Comparison of ENCODE assay signal across 24 cellular contexts in genomic region chr1:40620150-40620549, GRCh38.
"Had no signal": no experiment of that assay in that cellular context is flagged by ENCODE, and none has a peak within 500 bp of the region (broad histone marks: within the 10 kb centered on the region; RNA-seq: fewer than 3 reads in every experiment).

No MANE protein-coding gene starts in this region.

- ATAC-seq: foreskin keratinocyte; gastroesophageal sphincter; heart right ventricle; left colon; left ventricle myocardium superior; lower lobe of right lung; natural killer cell treated with Interleukin-12 subunit alpha and Interleukin-12 subunit beta and Interleukin-15 and Interleukin-18, amount 100 ng/mL, for 72 hours; right lobe of liver; stimulated activated naive B cell treated with anti-CD40 and anti-IgM and Interleukin-4, amounts not matched to agents 10 μg/mL and 1 μg/mL and 100 μg/mL, for 72 hours had no signal

- DNase-seq: cortex of kidney; effector CD4-positive, alpha-beta T cell; foreskin keratinocyte; glutamatergic neuron; heart right ventricle; hypothalamus; immature natural killer cell; islet precursor cell; kidney glomerular epithelial cell; left colon; left ventricle myocardium superior; lower lobe of right lung; naive B cell; small intestine; stimulated activated CD4-positive, alpha-beta T cell treated with anti-CD3 and anti-CD28 coated beads, Interleukin-15, amount 100 ng/mL, for 24 hours; stimulated activated CD4-positive, alpha-beta T cell treated with anti-CD3 and anti-CD28 coated beads, Interleukin-2, amount 100 ng/mL, for 48 hours; stimulated activated naive B cell treated with anti-CD40 and anti-IgM and Interleukin-4, amounts not matched to agents 10 μg/mL and 1 μg/mL and 100 μg/mL, for 72 hours; thyroid gland; trophoblast cell had no signal

- H3K27me3 ChIP-seq: gastroesophageal sphincter, right lobe of liver, thyroid gland, vagina had no signal

- H3K27ac ChIP-seq: foreskin keratinocyte, gastroesophageal sphincter, heart right ventricle, lower lobe of right lung, parathyroid adenoma, right lobe of liver, thyroid gland, vagina had no signal

- H3K4me1 ChIP-seq: foreskin keratinocyte, gastroesophageal sphincter, heart right ventricle, lower lobe of right lung, parathyroid adenoma, thyroid gland, vagina had no signal

- H3K9me3 ChIP-seq: gastroesophageal sphincter, lower lobe of right lung, right lobe of liver, thyroid gland, vagina had no signal

- H3K4me3 ChIP-seq: gastroesophageal sphincter, heart right ventricle, lower lobe of right lung, right lobe of liver, thyroid gland, vagina had no signal

- H3K36me3 ChIP-seq: gastroesophageal sphincter, heart right ventricle, lower lobe of right lung, right lobe of liver, thyroid gland, vagina had no signal

- H2AFZ ChIP-seq: parathyroid adenoma had no signal

- H3K79me2 ChIP-seq: parathyroid adenoma had no signal
